In the genomic region with DNA sequence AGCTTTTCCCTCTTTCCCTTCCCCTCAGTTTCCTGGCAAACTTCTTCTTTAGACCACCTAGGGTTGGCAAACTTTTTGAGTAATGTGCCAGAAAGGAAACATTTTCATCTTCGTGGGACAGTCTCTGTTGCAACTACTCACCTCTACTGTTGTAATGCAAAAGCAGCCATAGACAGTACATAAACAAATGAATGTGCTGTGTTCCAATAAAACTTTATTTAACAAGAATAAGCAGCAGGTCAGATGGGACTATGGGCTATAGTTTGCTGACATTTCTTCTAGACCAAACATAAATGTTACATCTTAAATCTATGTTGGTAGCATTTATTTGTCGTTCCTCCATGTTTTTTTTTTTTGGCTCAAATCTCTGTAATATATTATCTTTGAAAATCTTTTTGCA, we compare ENCODE assay signal across 7 cellular contexts.
"Had no signal": no experiment of that assay in that cellular context is flagged by ENCODE, and none has a peak within 500 bp of the region (broad histone marks: within the 10 kb centered on the region; RNA-seq: fewer than 3 reads in every experiment).

No MANE protein-coding gene starts in this region.

- FAIRE-seq: HepG2, HTR-8/SVneo had no signal

- H3K4me2 ChIP-seq: KMS-11 had no signal

- ATAC-seq: HepG2 had no signal

- H3K9ac ChIP-seq: KMS-11 had no signal

- DNase-seq: IMR-90, KBM-7, KG1 had no signal

- H3K27ac ChIP-seq: HL-60, KMS-11 had no signal
